In the genomic region with DNA sequence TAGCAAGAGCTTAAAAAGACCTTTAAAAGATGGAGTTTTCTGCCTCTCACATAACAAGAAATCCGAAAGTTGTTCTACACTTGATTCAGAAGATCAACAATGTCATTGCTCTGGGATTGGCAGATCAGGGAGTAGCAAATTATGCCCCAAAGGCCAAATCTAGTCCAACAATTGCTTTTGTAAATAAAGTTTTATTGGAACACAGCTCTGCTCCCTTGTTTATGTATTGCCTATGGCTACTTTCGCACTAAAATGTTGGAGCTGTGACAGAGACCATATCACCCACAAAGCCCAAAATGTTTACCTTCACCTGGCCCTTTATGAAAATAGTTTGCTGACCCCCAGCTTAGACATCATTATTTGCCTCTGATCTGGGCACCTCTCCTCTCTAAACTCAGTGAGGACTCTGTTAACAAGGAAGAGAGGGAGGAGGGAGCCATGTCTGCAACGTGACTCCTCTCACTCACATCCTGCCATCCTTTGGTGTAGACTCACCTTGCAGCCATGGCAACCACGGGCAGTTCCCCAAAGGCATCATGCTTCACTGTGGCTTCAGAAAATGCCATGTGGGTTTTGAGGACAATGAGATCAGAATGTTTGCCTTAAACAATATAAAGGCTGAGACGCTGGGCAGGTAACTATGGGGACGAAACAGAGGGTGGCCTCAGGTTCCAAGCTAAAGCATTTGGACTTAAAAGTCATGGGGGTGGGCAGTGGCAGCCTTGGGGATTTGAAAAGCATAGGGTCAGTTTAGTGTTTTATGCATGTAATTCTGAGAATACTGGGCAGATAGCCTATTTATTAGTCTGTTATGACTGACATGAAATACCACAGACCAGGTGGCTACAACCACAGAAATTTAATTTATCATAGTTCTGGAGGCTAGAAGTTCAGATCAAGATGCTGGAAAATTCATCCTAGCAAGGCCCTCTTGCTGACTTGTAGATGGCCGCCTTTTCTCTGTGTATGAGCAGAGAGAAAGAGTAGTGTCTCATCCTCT, we compare ENCODE assay signal across 8 cellular contexts.
DNase-seq lines count a peak whose midpoint lies in the region; ATAC-seq and TF ChIP-seq lines count a peak whose summit lies in the region.

No MANE protein-coding gene starts in this region.

- H3K27me3 ChIP-seq in KMS-11 (ENCODE audit: insufficient read depth, low read depth) (no peaks in the 10 kb centered on the region), thyroid gland (no peaks in the 10 kb centered on the region)

- no peak overlapping the region for H3K4me3 ChIP-seq in KMS-11 (IDR thresholded peaks at IDR 0.05; ENCODE audit: insufficient read depth, low read depth, low read length)
- H3K4me3 ChIP-seq in thyroid gland (replicated peaks in 1 of 3), result no peak overlapping the region

- H3K79me2 ChIP-seq in KMS-11 (ENCODE audit: insufficient read depth, low read depth), result no peaks in the 10 kb centered on the region

- peak; percentile 30 for DNase-seq in activated naive CD4-positive, alpha-beta T cell treated with anti-CD3 and anti-CD28 coated beads, Interleukin-2, amount 50 U/mL, for 16 hours
- DNase-seq in stimulated activated CD4-positive, alpha-beta T cell treated with anti-CD3 and anti-CD28 coated beads, TNF-alpha, amount 100 ng/mL, for 48 hours (ENCODE audit: low read depth in 3 of 3), result peak; percentile 47 to 59 (median 56)
- no peak for DNase-seq in thyroid gland

- peak overlapping the region; percentile 71 for H3K27ac ChIP-seq in KMS-11
- H3K27ac ChIP-seq in thyroid gland, result no peak overlapping the region

- H3K36me3 Mint-ChIP-seq in T-helper 1 cell treated with Interleukin-12 subunit alpha and Interleukin-12 subunit beta and Interleukin-4 antibody, amounts not matched to agents 30 μg/mL and 1 μg/mL, for 36 hours (ENCODE audit: low read depth), result peaks cover 13% of the 10 kb centered on the region

- no peaks in the 10 kb centered on the region for H3K27me3 Mint-ChIP-seq in T-helper 1 cell treated with Interleukin-12 subunit alpha and Interleukin-12 subunit beta and Interleukin-4 antibody, amounts not matched to agents 30 μg/mL and 1 μg/mL, for 36 hours (ENCODE audit: low read depth)

- peak overlapping the region; percentile 53 for H2AFZ ChIP-seq in KMS-11 (ENCODE audit: low read depth)

- no peaks in the 10 kb centered on the region for H4K20me1 ChIP-seq in KMS-11 (ENCODE audit: insufficient read depth)

- no peak for TF ChIP-seq POLR2A in thyroid gland (IDR thresholded peaks at IDR 0.05)

- H3K4me1 Mint-ChIP-seq in T-helper 1 cell treated with Interleukin-12 subunit alpha and Interleukin-12 subunit beta and Interleukin-4 antibody, amounts not matched to agents 30 μg/mL and 1 μg/mL, for 36 hours (ENCODE audit: low read depth), result peaks cover 53% of the 10 kb centered on the region

- peak overlapping the region; percentile 46 for H3K4me3 Mint-ChIP-seq in T-helper 1 cell treated with Interleukin-12 subunit alpha and Interleukin-12 subunit beta and Interleukin-4 antibody, amounts not matched to agents 30 μg/mL and 1 μg/mL, for 36 hours

- H3K4me2 ChIP-seq in KMS-11, result peak overlapping the region; percentile 71

- TF ChIP-seq CTCF in KMS-11 (conservative IDR thresholded peaks at IDR 0.05; ENCODE audit: low read depth, low read length), result no peak
- no peak for TF ChIP-seq CTCF in thyroid gland (IDR thresholded peaks at IDR 0.05)

- H3K9ac ChIP-seq in KMS-11, result peak overlapping the region; percentile 13; the same call in 1 of the 2 replicates

- H3K27ac Mint-ChIP-seq in T-helper 1 cell treated with Interleukin-12 subunit alpha and Interleukin-12 subunit beta and Interleukin-4 antibody, amounts not matched to agents 30 μg/mL and 1 μg/mL, for 36 hours, result peak overlapping the region; percentile 87

- ATAC-seq in HG03139 (IDR thresholded peaks at IDR 0.05; ENCODE audit: unreplicated experiment) (no peak), GM21528 (IDR thresholded peaks at IDR 0.05; ENCODE audit: low FRiP score, unreplicated experiment) (no peak), HG03045 (IDR thresholded peaks at IDR 0.05; ENCODE audit: unreplicated experiment) (no peak)

- 93 to 94% methylated on average over 7 of the region's 7 CpGs for WGBS in thyroid gland, 2 donors

- intact Hi-C loops in thyroid gland (cut with DNase I), result no loop called here

- peaks cover 31% of the 10 kb centered on the region for H3K4me1 ChIP-seq in KMS-11 (ENCODE audit: low read depth, poor library complexity, severe bottlenecking)
- no peaks in the 10 kb centered on the region for H3K4me1 ChIP-seq in thyroid gland

- no peaks in the 10 kb centered on the region for H3K9me3 ChIP-seq in thyroid gland

- H3K36me3 ChIP-seq in KMS-11 (ENCODE audit: insufficient read depth) (no peaks in the 10 kb centered on the region), thyroid gland (no peaks in the 10 kb centered on the region)

- peaks cover 10% of the 10 kb centered on the region for H3K9me3 Mint-ChIP-seq in T-helper 1 cell treated with Interleukin-12 subunit alpha and Interleukin-12 subunit beta and Interleukin-4 antibody, amounts not matched to agents 30 μg/mL and 1 μg/mL, for 36 hours

Comparison
In these comparisons a context has a peak if more than half of its experiments do, and no peak if none do; other contexts are left out.
1. DNase-seq: peak in activated naive CD4-positive, alpha-beta T cell treated with anti-CD3 and anti-CD28 coated beads, Interleukin-2, amount 50 U/mL, for 16 hours (single experiment) and stimulated activated CD4-positive, alpha-beta T cell treated with anti-CD3 and anti-CD28 coated beads, TNF-alpha, amount 100 ng/mL, for 48 hours (3 of 3); none in thyroid gland (0 of 2).